ENCODE assay signal across 16 cellular contexts in genomic region chr2:191854385-191855372, GRCh38. TPM values are rescaled to one million over a fixed set of nuclear protein-coding genes. Genes with fewer than 3 reads are reported as not detected.
DNase-seq lines count a peak whose midpoint lies in the region; ATAC-seq and TF ChIP-seq lines count a peak whose summit lies in the region.
"Had no signal": no experiment of that assay in that cellular context is flagged by ENCODE, and none has a peak within 500 bp of the region (broad histone marks: within the 10 kb centered on the region; RNA-seq: fewer than 3 reads in every experiment).

No MANE protein-coding gene starts in this region.

- no peaks in the 10 kb centered on the region for H3K36me3 ChIP-seq in neural progenitor cell
- no peaks in the 10 kb centered on the region for H3K36me3 ChIP-seq in CD4-positive, alpha-beta memory T cell (ENCODE audit: insufficient read depth, low read length)
- H3K36me3 ChIP-seq: adrenal gland had no signal

- in situ Hi-C loops in KBM-7 (cut with MboI; ENCODE audit: low pct_unique_long_range_greater_than_20kb, low sequenced_read_pairs) = no loop called here

- no peak overlapping the region for H3K4me3 ChIP-seq in neural progenitor cell
- H3K4me3 ChIP-seq in CD4-positive, alpha-beta memory T cell (ENCODE audit: low read length in 2 of 2) = no peak overlapping the region
- H3K4me3 ChIP-seq: adrenal gland, coronary artery had no signal

- peak; percentile 41 to 64 for ATAC-seq in left cardiac atrium
- no peak for ATAC-seq in HG02852 (IDR thresholded peaks at IDR 0.05; ENCODE audit: unreplicated experiment)
- no peak for ATAC-seq in GM21447 (IDR thresholded peaks at IDR 0.05; ENCODE audit: unreplicated experiment)
- ATAC-seq: activated CD8-positive, alpha-beta T cell treated with anti-CD3 and anti-CD28 coated beads, Interleukin-2, amount 10 ng/mL, durations not matched to agents 7 days and 5 days; naive thymus-derived CD8-positive, alpha-beta T cell had no signal

- H3K9me3 Mint-ChIP-seq in neural progenitor cell = no peaks in the 10 kb centered on the region
- H3K9me3 Mint-ChIP-seq in CD4-positive, alpha-beta memory T cell = no peaks in the 10 kb centered on the region
- H3K9me3 Mint-ChIP-seq: naive thymus-derived CD8-positive, alpha-beta T cell had no signal

- no peaks in the 10 kb centered on the region for H3K36me3 Mint-ChIP-seq in neural progenitor cell
- no peaks in the 10 kb centered on the region for H3K36me3 Mint-ChIP-seq in CD4-positive, alpha-beta memory T cell
- H3K36me3 Mint-ChIP-seq: naive thymus-derived CD8-positive, alpha-beta T cell had no signal

- no peak overlapping the region for H3K27ac ChIP-seq in neural progenitor cell
- H3K27ac ChIP-seq in CD4-positive, alpha-beta memory T cell (ENCODE audit: low read depth, low read length) = no peak overlapping the region
- H3K27ac ChIP-seq: coronary artery had no signal

- TF ChIP-seq CTCF in neural progenitor cell (IDR thresholded peaks at IDR 0.05) = no peak

- no peak overlapping the region for H3K4me3 Mint-ChIP-seq in neural progenitor cell
- no peak overlapping the region for H3K4me3 Mint-ChIP-seq in CD4-positive, alpha-beta memory T cell
- H3K4me3 Mint-ChIP-seq: activated CD8-positive, alpha-beta T cell treated with anti-CD3 and anti-CD28 coated beads, Interleukin-2, amount 10 ng/mL, durations not matched to agents 7 days and 5 days; naive thymus-derived CD8-positive, alpha-beta T cell had no signal

- POLR2A ChIA-PET in CD4-positive, alpha-beta memory T cell (lab: Charles Lee; ENCODE audit: partially characterized antibody) = no interaction called here

- H3K4me1 ChIP-seq in neural progenitor cell = no peaks in the 10 kb centered on the region
- H3K4me1 ChIP-seq in CD4-positive, alpha-beta memory T cell (ENCODE audit: insufficient read depth, low read length) = no peaks in the 10 kb centered on the region

- no peak overlapping the region for H3K27ac Mint-ChIP-seq in neural progenitor cell
- H3K27ac Mint-ChIP-seq in CD4-positive, alpha-beta memory T cell = no peak overlapping the region
- H3K27ac Mint-ChIP-seq: activated CD8-positive, alpha-beta T cell treated with anti-CD3 and anti-CD28 coated beads, Interleukin-2, amount 10 ng/mL, durations not matched to agents 7 days and 5 days; naive thymus-derived CD8-positive, alpha-beta T cell had no signal

- CTCF ChIA-PET in CD4-positive, alpha-beta memory T cell (lab: Charles Lee; ENCODE audit: partially characterized antibody) = no interaction called here

- peaks cover 6% of the 10 kb centered on the region for H3K4me1 Mint-ChIP-seq in neural progenitor cell
- no peaks in the 10 kb centered on the region for H3K4me1 Mint-ChIP-seq in CD4-positive, alpha-beta memory T cell
- H3K4me1 Mint-ChIP-seq: naive thymus-derived CD8-positive, alpha-beta T cell had no signal

- H3K9me3 ChIP-seq in neural progenitor cell (ENCODE audit: low read depth) = no peaks in the 10 kb centered on the region
- no peaks in the 10 kb centered on the region for H3K9me3 ChIP-seq in CD4-positive, alpha-beta memory T cell (ENCODE audit: control insufficient read depth in 1 of 2, low read length in 2 of 2)
- H3K9me3 ChIP-seq: adrenal gland had no signal

- no peaks in the 10 kb centered on the region for H4K20me1 ChIP-seq in neural progenitor cell (ENCODE audit: low read depth)

- intact Hi-C loops in left cardiac atrium (cut with DNase I) = no loop called here
- intact Hi-C loops in CD4-positive, alpha-beta memory T cell (cut with micrococcal nuclease) = no loop called here

- no peaks in the 10 kb centered on the region for H3F3A ChIP-seq in neural progenitor cell (ENCODE audit: low read depth)

- H3K27me3 Mint-ChIP-seq in neural progenitor cell (ENCODE audit: insufficient read depth, low read depth) = no peaks in the 10 kb centered on the region
- peaks cover 9 to 23% of the 10 kb centered on the region in 2 donors for H3K27me3 Mint-ChIP-seq in CD4-positive, alpha-beta memory T cell

- no peak overlapping the region for H3K9ac ChIP-seq in neural progenitor cell

- H3K27me3 ChIP-seq in neural progenitor cell = no peaks in the 10 kb centered on the region
- H3K27me3 ChIP-seq in CD4-positive, alpha-beta memory T cell (ENCODE audit: insufficient read depth, low read length) = peaks cover 4% of the 10 kb centered on the region

- H2AFZ ChIP-seq in neural progenitor cell (replicated peaks) = peak overlapping the region; percentile 12

- H3K4me2 ChIP-seq in neural progenitor cell = no peak overlapping the region

- H3K79me2 ChIP-seq in neural progenitor cell (ENCODE audit: low read depth) = no peaks in the 10 kb centered on the region

- DNase-seq in GM03348 (ENCODE audit: low spot score) (peak; percentile 41), amniotic epithelial cell (ENCODE audit: low read depth) (peak; percentile 70), left cardiac atrium (no peak), neural progenitor cell (ENCODE audit: low spot score) (no peak), KBM-7 (no peak)
- no peak for DNase-seq in CD4-positive, alpha-beta memory T cell
- DNase-seq: activated CD8-positive, alpha-beta T cell treated with anti-CD3 and anti-CD28 coated beads, Interleukin-2, amount 10 ng/mL, durations not matched to agents 7 days and 5 days; adrenal gland; erythroblast; naive thymus-derived CD8-positive, alpha-beta T cell; NCI-H1092 treated with DMSO at 0.1 percent for 48 hours; retina; stimulated activated CD4-positive, alpha-beta T cell treated with anti-CD3 and anti-CD28 coated beads, Interleukin-2, amount 100 ng/mL, for 24 hours had no signal

RNA-seq across cellular contexts. Expression of gene CAVIN2, which starts 7.8 kb away (rescaled TPM):
- total RNA-seq in left cardiac atrium (100 to 1,000 TPM; 106 to 145 TPM), neural progenitor cell (ENCODE audit: low replicate concordance) (not detected in 2 replicates)
- not detected for total RNA-seq in CD4-positive, alpha-beta memory T cell
- polyA plus RNA-seq in CD4-positive, alpha-beta memory T cell = under 1 TPM in 1 of 2 donors, not detected in 1; 0.06 TPM
- total RNA-seq: activated CD8-positive, alpha-beta T cell treated with anti-CD3 and anti-CD28 coated beads, Interleukin-2, amount 10 ng/mL, durations not matched to agents 7 days and 5 days; naive thymus-derived CD8-positive, alpha-beta T cell had no signal
- polyA plus RNA-seq: naive thymus-derived CD8-positive, alpha-beta T cell had no signal

Comparison
In these comparisons a context has a peak if more than half of its experiments do, and no peak if none do; other contexts are left out.
1. DNase-seq: peak in GM03348 (single experiment) and amniotic epithelial cell (single experiment); none in left cardiac atrium (single experiment), neural progenitor cell (single experiment), CD4-positive, alpha-beta memory T cell (0 of 5) and KBM-7 (single experiment).
2. ATAC-seq: peak in left cardiac atrium (2 of 2); none in HG02852 (single experiment) and GM21447 (single experiment).
3. RNA of gene CAVIN2, which starts 7.8 kb away (total RNA-seq): 106 to 145 TPM in left cardiac atrium; not detected in neural progenitor cell and not detected in CD4-positive, alpha-beta memory T cell; every median in the first group is over 100 times any median in the second.